Comparison of ENCODE assay signal across 9 cellular contexts in genomic region chr12:15787801-15788200, GRCh38. TPM values are rescaled to one million over a fixed set of nuclear protein-coding genes. Genes with fewer than 3 reads are reported as not detected.
A peak's percentile ranks its signal among the peaks of the same experiment; 100 is the strongest.
DNase-seq lines count a peak whose midpoint lies in the region; ATAC-seq and TF ChIP-seq lines count a peak whose summit lies in the region.
"Had no signal": no experiment of that assay in that cellular context is flagged by ENCODE, and none has a peak within 500 bp of the region (broad histone marks: within the 10 kb centered on the region; RNA-seq: fewer than 3 reads in every experiment).

No MANE protein-coding gene starts in this region.

- peaks cover 5% of the 10 kb centered on the region for H3K36me3 Mint-ChIP-seq in dendritic cell treated with granulocyte-macrophage colony-stimulating factor and Interleukin-4, amounts not matched to agents 40 ng/mL and 50 ng/mL, for 4 days (ENCODE audit: low read depth)
- H3K36me3 Mint-ChIP-seq in natural killer cell treated with Interleukin-12 subunit alpha and Interleukin-12 subunit beta and Interleukin-15 and Interleukin-18, amount 100 ng/mL, for 72 hours, result peaks cover 5% of the 10 kb centered on the region

- H3K4me1 Mint-ChIP-seq in dendritic cell treated with granulocyte-macrophage colony-stimulating factor and Interleukin-4, amounts not matched to agents 40 ng/mL and 50 ng/mL, for 4 days (ENCODE audit: low read depth), result peaks cover 16% of the 10 kb centered on the region
- H3K4me1 Mint-ChIP-seq in natural killer cell treated with Interleukin-12 subunit alpha and Interleukin-12 subunit beta and Interleukin-15 and Interleukin-18, amount 100 ng/mL, for 72 hours (ENCODE audit: low read depth in 2 of 2), result peaks cover 17 to 21% of the 10 kb centered on the region in 2 donors

- H3K9me3 ChIP-seq in A673 (ENCODE audit: low read depth, low read length, poor library complexity, severe bottlenecking) (no peaks in the 10 kb centered on the region), HUES64 (ENCODE audit: insufficient read depth, low read depth, low read length) (no peaks in the 10 kb centered on the region)

- H3K27me3 Mint-ChIP-seq in dendritic cell treated with granulocyte-macrophage colony-stimulating factor and Interleukin-4, amounts not matched to agents 40 ng/mL and 50 ng/mL, for 4 days, result peaks cover 50% of the 10 kb centered on the region
- H3K27me3 Mint-ChIP-seq in natural killer cell treated with Interleukin-12 subunit alpha and Interleukin-12 subunit beta and Interleukin-15 and Interleukin-18, amount 100 ng/mL, for 72 hours, result peaks cover 28 to 51% of the 10 kb centered on the region in 2 donors

- CTCF ChIA-PET in A673 (lab: Charles Lee), result interaction anchor here (0.5 kb wide), 1 partner anchor 154 kb away, joined by 3 read pairs; no protein-coding TSS in a partner anchor

- DNase-seq in A673 (ENCODE audit: low spot score), result no peak
- DNase-seq in natural killer cell treated with Interleukin-12 subunit alpha and Interleukin-12 subunit beta and Interleukin-15 and Interleukin-18, amount 100 ng/mL, for 72 hours (ENCODE audit: low spot score), result no peak
- no peak for DNase-seq in NCI-H2171 treated with DMSO at 0.1 percent for 48 hours (lab: John Stamatoyannopoulos, UW)
- no peak for DNase-seq in NCI-H1436 (lab: John Stamatoyannopoulos, UW)
- no peak for DNase-seq in kidney tubule cell (ENCODE audit: low spot score)
- DNase-seq: activated CD4-positive, CD25-positive, alpha-beta regulatory T cell had no signal

- no peak for ATAC-seq in natural killer cell treated with Interleukin-12 subunit alpha and Interleukin-12 subunit beta and Interleukin-15 and Interleukin-18, amount 100 ng/mL, for 72 hours
- no peak for ATAC-seq in HG02610 (IDR thresholded peaks at IDR 0.05; ENCODE audit: unreplicated experiment)

- H3K4me3 ChIP-seq in A673 (ENCODE audit: low read depth, low read length, poor library complexity, severe bottlenecking), result peak overlapping the region; percentile 67
- H3K4me3 ChIP-seq in HUES64 (ENCODE audit: low read length), result peak overlapping the region; percentile 89

- H3K27me3 ChIP-seq in A673 (replicated peaks; ENCODE audit: insufficient read depth, low read depth, low read length, poor library complexity), result no peaks in the 10 kb centered on the region
- H3K27me3 ChIP-seq in HUES64 (ENCODE audit: insufficient read depth, low read length), result peaks cover 60% of the 10 kb centered on the region

- peak overlapping the region; percentile 71; the same call in 1 of the 2 replicates for H3K9ac ChIP-seq in HUES64 (ENCODE audit: low read depth, low read length)

- H3K27ac Mint-ChIP-seq in dendritic cell treated with granulocyte-macrophage colony-stimulating factor and Interleukin-4, amounts not matched to agents 40 ng/mL and 50 ng/mL, for 4 days, result peak overlapping the region; percentile 56
- peak overlapping the region; percentile 34 to 72 for H3K27ac Mint-ChIP-seq in natural killer cell treated with Interleukin-12 subunit alpha and Interleukin-12 subunit beta and Interleukin-15 and Interleukin-18, amount 100 ng/mL, for 72 hours

- BruUV-seq in A673 (replicated peaks; lab: Mats Ljungman, UMichigan), result TSS peak; percentile 41

- peak overlapping the region; percentile 75 for H3K4me3 Mint-ChIP-seq in dendritic cell treated with granulocyte-macrophage colony-stimulating factor and Interleukin-4, amounts not matched to agents 40 ng/mL and 50 ng/mL, for 4 days
- H3K4me3 Mint-ChIP-seq in natural killer cell treated with Interleukin-12 subunit alpha and Interleukin-12 subunit beta and Interleukin-15 and Interleukin-18, amount 100 ng/mL, for 72 hours, result peak overlapping the region; percentile 92

- no peaks in the 10 kb centered on the region for H3K36me3 ChIP-seq in A673 (ENCODE audit: insufficient read depth, low read length, poor library complexity, severe bottlenecking)
- H3K36me3 ChIP-seq in HUES64 (ENCODE audit: insufficient read depth, low read length), result no peaks in the 10 kb centered on the region

- POLR2A ChIA-PET in A673 (lab: Charles Lee; ENCODE audit: low non-redundant PET), result no interaction called here

- 73% methylated on average over 4 of the region's 4 CpGs for WGBS in HUES64

- intact Hi-C loops in A673 (cut with micrococcal nuclease; ENCODE audit: unreplicated experiment), result loop anchor here (5.0 kb wide), 1 partner anchor 196 kb away; no protein-coding TSS in a partner anchor
- intact Hi-C loops in dendritic cell treated with granulocyte-macrophage colony-stimulating factor and Interleukin-4, amounts not matched to agents 40 ng/mL and 50 ng/mL, for 4 days (cut with micrococcal nuclease), result loop anchor here (5.0 kb wide), 1 partner anchor 190 kb away; no protein-coding TSS in a partner anchor

- H3K4me1 ChIP-seq in A673 (ENCODE audit: insufficient read depth, low read length, poor library complexity, severe bottlenecking) (peaks cover 19% of the 10 kb centered on the region), HUES64 (ENCODE audit: insufficient read depth, low read length) (peaks cover 16% of the 10 kb centered on the region)

- no peak for TF ChIP-seq CTCF in A673 (conservative IDR thresholded peaks at IDR 0.05; ENCODE audit: low read depth, low read length)

- H3K27ac ChIP-seq in A673 (ENCODE audit: low read depth, low read length, poor library complexity, severe bottlenecking) (no peak overlapping the region), HUES64 (ENCODE audit: low read depth, low read length) (no peak overlapping the region)

- H3K9me3 Mint-ChIP-seq in dendritic cell treated with granulocyte-macrophage colony-stimulating factor and Interleukin-4, amounts not matched to agents 40 ng/mL and 50 ng/mL, for 4 days, result no peaks in the 10 kb centered on the region
- H3K9me3 Mint-ChIP-seq in natural killer cell treated with Interleukin-12 subunit alpha and Interleukin-12 subunit beta and Interleukin-15 and Interleukin-18, amount 100 ng/mL, for 72 hours, result no peaks in the 10 kb centered on the region

RNA-seq across cellular contexts. Expression of gene EPS8, which starts 1.4 kb away (rescaled TPM):
- 14.0 and 16.3 TPM in 2 replicates for total RNA-seq in A673 (2021)
- 5.9 TPM for polyA plus RNA-seq in HUES64 (2013, experiment 1 of 2)
- 4.7 TPM for polyA plus RNA-seq in HUES64 (2013, experiment 2 of 2)
- 10 to 100 TPM; 38.0 to 46.2 TPM for total RNA-seq in natural killer cell treated with Interleukin-12 subunit alpha and Interleukin-12 subunit beta and Interleukin-15 and Interleukin-18, amount 100 ng/mL, for 72 hours
